In genomic region chr5:7876867-7877266, GRCh38 we compare ENCODE assay signal across 1 cellular context.
TF ChIP-seq lines count a peak whose summit lies in the region.

No MANE protein-coding gene starts in this region.

TF ChIP-seq in SK-N-SH, 30 proteins besides CTCF, POLR2A, EP300 and RAD21:
- TF ChIP-seq MAX (IDR thresholded peaks at IDR 0.05; ENCODE audit: low read depth) (no peak), POLR2AphosphoS5 (IDR thresholded peaks at IDR 0.05; ENCODE audit: low read depth, low read length) (no peak), FOSL2 (IDR thresholded peaks at IDR 0.05; ENCODE audit: borderline replicate concordance, low read depth) (peak; percentile 48; the same call in 1 of the 2 replicates)
